ENCODE assay signal across 1 cellular context in the genomic region with DNA sequence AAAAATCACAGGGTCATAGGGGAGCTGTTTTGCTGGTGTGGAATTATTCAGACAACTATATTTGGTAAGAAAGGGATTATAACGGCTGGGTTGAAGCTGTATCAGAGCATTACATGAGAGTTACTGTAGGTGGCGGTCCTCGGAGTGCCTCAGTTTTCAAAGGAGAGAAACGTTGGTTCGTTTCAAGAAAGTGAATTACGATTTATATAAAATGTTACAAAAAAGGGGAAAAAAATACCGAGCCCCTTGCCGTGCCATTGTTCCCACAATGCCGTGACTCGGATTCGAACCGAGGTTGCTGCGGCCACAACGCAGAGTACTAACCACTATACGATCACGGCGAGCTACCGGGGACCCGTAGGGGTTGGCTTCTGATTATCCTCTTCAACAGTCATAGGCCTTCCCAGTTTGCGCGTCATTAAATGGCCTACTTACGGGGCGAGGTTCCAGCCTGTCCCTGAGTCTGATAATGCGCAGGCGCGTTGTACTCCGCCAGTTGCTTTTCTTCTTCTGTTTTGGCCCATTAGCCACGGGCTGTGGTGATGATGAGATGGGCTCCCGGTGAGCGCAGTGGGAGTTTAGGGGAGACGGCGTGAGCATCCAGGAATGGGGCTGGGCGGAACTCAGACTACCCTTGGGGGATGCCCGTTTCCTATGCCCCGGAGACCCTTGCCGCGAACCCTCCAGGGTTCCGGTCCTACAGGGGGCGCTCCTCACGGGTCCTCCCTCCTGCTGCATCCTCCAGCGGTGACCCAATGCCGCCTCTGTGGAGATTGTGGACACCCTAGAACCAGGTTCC.
TF ChIP-seq lines count a peak whose summit lies in the region.

No MANE protein-coding gene starts in this region.

TF ChIP-seq in HepG2, 621 proteins besides CTCF, POLR2A, EP300 and RAD21 (continued from another document and continues in another):
- TF ChIP-seq ZNF274 (CRISPR knock-in tag; IDR thresholded peaks at IDR 0.05) (no peak), KDM3A (CRISPR knock-in tag; IDR thresholded peaks at IDR 0.05; ENCODE audit: low read depth) (peak; percentile 82), ERF (CRISPR knock-in tag; IDR thresholded peaks at IDR 0.05) (peak; percentile 67; the same call in 1 of the 2 replicates), SP1 (IDR thresholded peaks at IDR 0.05) (no peak), SP1 (CRISPR knock-in tag; IDR thresholded peaks at IDR 0.05) (no peak; the same call in none of the 2 replicates), MZF1 (CRISPR knock-in tag; IDR thresholded peaks at IDR 0.05; ENCODE audit: borderline replicate concordance) (no peak), ZNF251 (CRISPR knock-in tag; IDR thresholded peaks at IDR 0.05) (no peak), SUZ12 (IDR thresholded peaks at IDR 0.05; ENCODE audit: low read depth, low read length) (no peak), ZNF432 (CRISPR knock-in tag; IDR thresholded peaks at IDR 0.05; ENCODE audit: borderline replicate concordance) (no peak), TBL1XR1 (IDR thresholded peaks at IDR 0.05; ENCODE audit: borderline replicate concordance, low read length, partially characterized antibody) (peak; percentile 68), ZNF543 (CRISPR knock-in tag; IDR thresholded peaks at IDR 0.05) (0 out of 2 replicates have a peak, but pooled peaks have one; percentile 23), FLYWCH1 (CRISPR knock-in tag; IDR thresholded peaks at IDR 0.05) (no peak), HMG20B (CRISPR knock-in tag; conservative IDR thresholded peaks at IDR 0.05) (no peak), ZNF136 (CRISPR knock-in tag; IDR thresholded peaks at IDR 0.05; ENCODE audit: low read depth) (no peak), YEATS2 (CRISPR knock-in tag; IDR thresholded peaks at IDR 0.05; ENCODE audit: borderline replicate concordance) (peak; percentile 30; the same call in 1 of the 2 replicates), ARID2 (CRISPR knock-in tag; IDR thresholded peaks at IDR 0.05; ENCODE audit: borderline replicate concordance) (no peak), ZNF720 (CRISPR knock-in tag; IDR thresholded peaks at IDR 0.05) (0 out of 2 replicates have a peak, but pooled peaks have one; percentile 35), MLLT10 (CRISPR knock-in tag; IDR thresholded peaks at IDR 0.05) (no peak), ZNF496 (CRISPR knock-in tag; IDR thresholded peaks at IDR 0.05; ENCODE audit: insufficient replicate concordance) (no peak), ZNF761 (CRISPR knock-in tag; conservative IDR thresholded peaks at IDR 0.05) (0 out of 2 replicates have a peak, but pooled peaks have one; percentile 32), KDM4B (CRISPR knock-in tag; IDR thresholded peaks at IDR 0.05) (no peak), ZBTB3 (CRISPR knock-in tag; IDR thresholded peaks at IDR 0.05; ENCODE audit: borderline replicate concordance, low read depth) (no peak), ZFP41 (CRISPR knock-in tag; IDR thresholded peaks at IDR 0.05; ENCODE audit: borderline replicate concordance) (no peak), NFYB (CRISPR knock-in tag; IDR thresholded peaks at IDR 0.05) (0 out of 2 replicates have a peak, but pooled peaks have one; percentile 28), MAZ (IDR thresholded peaks at IDR 0.05; ENCODE audit: borderline replicate concordance, low read depth, low read length) (0 out of 2 replicates have a peak, but pooled peaks have one; percentile 44), MAZ (CRISPR knock-in tag; IDR thresholded peaks at IDR 0.05; ENCODE audit: low read depth) (peak; percentile 50; the same call in 1 of the 2 replicates), ZNF260 (CRISPR knock-in tag; IDR thresholded peaks at IDR 0.05; ENCODE audit: borderline replicate concordance, low read depth) (no peak), TCF7L2 (IDR thresholded peaks at IDR 0.05; ENCODE audit: low read depth, low read length) (no peak), ATRX (CRISPR knock-in tag; IDR thresholded peaks at IDR 0.05; ENCODE audit: borderline replicate concordance) (no peak), BRD4 (CRISPR knock-in tag; IDR thresholded peaks at IDR 0.05) (no peak), ATM (IDR thresholded peaks at IDR 0.05; ENCODE audit: borderline replicate concordance) (no peak), SSRP1 (CRISPR knock-in tag; IDR thresholded peaks at IDR 0.05) (no peak), TGIF2 (CRISPR knock-in tag; IDR thresholded peaks at IDR 0.05) (no peak)
- TF ChIP-seq, protein P1, sequence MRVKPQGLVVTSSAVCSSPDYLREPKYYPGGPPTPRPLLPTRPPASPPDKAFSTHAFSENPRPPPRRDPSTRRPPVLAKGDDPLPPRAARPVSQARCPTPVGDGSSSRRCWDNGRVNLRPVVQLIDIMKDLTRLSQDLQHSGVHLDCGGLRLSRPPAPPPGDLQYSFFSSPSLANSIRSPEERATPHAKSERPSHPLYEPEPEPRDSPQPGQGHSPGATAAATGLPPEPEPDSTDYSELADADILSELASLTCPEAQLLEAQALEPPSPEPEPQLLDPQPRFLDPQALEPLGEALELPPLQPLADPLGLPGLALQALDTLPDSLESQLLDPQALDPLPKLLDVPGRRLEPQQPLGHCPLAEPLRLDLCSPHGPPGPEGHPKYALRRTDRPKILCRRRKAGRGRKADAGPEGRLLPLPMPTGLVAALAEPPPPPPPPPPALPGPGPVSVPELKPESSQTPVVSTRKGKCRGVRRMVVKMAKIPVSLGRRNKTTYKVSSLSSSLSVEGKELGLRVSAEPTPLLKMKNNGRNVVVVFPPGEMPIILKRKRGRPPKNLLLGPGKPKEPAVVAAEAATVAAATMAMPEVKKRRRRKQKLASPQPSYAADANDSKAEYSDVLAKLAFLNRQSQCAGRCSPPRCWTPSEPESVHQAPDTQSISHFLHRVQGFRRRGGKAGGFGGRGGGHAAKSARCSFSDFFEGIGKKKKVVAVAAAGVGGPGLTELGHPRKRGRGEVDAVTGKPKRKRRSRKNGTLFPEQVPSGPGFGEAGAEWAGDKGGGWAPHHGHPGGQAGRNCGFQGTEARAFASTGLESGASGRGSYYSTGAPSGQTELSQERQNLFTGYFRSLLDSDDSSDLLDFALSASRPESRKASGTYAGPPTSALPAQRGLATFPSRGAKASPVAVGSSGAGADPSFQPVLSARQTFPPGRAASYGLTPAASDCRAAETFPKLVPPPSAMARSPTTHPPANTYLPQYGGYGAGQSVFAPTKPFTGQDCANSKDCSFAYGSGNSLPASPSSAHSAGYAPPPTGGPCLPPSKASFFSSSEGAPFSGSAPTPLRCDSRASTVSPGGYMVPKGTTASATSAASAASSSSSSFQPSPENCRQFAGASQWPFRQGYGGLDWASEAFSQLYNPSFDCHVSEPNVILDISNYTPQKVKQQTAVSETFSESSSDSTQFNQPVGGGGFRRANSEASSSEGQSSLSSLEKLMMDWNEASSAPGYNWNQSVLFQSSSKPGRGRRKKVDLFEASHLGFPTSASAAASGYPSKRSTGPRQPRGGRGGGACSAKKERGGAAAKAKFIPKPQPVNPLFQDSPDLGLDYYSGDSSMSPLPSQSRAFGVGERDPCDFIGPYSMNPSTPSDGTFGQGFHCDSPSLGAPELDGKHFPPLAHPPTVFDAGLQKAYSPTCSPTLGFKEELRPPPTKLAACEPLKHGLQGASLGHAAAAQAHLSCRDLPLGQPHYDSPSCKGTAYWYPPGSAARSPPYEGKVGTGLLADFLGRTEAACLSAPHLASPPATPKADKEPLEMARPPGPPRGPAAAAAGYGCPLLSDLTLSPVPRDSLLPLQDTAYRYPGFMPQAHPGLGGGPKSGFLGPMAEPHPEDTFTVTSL (CRISPR knock-in tag; IDR thresholded peaks at IDR 0.05; ENCODE audit: borderline replicate concordance) = no peak
- TF ChIP-seq, protein P2, sequence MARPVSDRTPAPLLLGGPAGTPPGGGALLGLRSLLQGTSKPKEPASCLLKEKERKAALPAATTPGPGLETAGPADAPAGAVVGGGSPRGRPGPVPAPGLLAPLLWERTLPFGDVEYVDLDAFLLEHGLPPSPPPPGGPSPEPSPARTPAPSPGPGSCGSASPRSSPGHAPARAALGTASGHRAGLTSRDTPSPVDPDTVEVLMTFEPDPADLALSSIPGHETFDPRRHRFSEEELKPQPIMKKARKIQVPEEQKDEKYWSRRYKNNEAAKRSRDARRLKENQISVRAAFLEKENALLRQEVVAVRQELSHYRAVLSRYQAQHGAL (CRISPR knock-in tag; IDR thresholded peaks at IDR 0.05; ENCODE audit: not compliant biosample characterization) = peak; percentile 57
- TF ChIP-seq, protein P3, sequence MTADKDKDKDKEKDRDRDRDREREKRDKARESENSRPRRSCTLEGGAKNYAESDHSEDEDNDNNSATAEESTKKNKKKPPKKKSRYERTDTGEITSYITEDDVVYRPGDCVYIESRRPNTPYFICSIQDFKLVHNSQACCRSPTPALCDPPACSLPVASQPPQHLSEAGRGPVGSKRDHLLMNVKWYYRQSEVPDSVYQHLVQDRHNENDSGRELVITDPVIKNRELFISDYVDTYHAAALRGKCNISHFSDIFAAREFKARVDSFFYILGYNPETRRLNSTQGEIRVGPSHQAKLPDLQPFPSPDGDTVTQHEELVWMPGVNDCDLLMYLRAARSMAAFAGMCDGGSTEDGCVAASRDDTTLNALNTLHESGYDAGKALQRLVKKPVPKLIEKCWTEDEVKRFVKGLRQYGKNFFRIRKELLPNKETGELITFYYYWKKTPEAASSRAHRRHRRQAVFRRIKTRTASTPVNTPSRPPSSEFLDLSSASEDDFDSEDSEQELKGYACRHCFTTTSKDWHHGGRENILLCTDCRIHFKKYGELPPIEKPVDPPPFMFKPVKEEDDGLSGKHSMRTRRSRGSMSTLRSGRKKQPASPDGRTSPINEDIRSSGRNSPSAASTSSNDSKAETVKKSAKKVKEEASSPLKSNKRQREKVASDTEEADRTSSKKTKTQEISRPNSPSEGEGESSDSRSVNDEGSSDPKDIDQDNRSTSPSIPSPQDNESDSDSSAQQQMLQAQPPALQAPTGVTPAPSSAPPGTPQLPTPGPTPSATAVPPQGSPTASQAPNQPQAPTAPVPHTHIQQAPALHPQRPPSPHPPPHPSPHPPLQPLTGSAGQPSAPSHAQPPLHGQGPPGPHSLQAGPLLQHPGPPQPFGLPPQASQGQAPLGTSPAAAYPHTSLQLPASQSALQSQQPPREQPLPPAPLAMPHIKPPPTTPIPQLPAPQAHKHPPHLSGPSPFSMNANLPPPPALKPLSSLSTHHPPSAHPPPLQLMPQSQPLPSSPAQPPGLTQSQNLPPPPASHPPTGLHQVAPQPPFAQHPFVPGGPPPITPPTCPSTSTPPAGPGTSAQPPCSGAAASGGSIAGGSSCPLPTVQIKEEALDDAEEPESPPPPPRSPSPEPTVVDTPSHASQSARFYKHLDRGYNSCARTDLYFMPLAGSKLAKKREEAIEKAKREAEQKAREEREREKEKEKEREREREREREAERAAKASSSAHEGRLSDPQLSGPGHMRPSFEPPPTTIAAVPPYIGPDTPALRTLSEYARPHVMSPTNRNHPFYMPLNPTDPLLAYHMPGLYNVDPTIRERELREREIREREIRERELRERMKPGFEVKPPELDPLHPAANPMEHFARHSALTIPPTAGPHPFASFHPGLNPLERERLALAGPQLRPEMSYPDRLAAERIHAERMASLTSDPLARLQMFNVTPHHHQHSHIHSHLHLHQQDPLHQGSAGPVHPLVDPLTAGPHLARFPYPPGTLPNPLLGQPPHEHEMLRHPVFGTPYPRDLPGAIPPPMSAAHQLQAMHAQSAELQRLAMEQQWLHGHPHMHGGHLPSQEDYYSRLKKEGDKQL (CRISPR knock-in tag; IDR thresholded peaks at IDR 0.05; ENCODE audit: low read depth) = no peak
- TF ChIP-seq, protein P4, sequence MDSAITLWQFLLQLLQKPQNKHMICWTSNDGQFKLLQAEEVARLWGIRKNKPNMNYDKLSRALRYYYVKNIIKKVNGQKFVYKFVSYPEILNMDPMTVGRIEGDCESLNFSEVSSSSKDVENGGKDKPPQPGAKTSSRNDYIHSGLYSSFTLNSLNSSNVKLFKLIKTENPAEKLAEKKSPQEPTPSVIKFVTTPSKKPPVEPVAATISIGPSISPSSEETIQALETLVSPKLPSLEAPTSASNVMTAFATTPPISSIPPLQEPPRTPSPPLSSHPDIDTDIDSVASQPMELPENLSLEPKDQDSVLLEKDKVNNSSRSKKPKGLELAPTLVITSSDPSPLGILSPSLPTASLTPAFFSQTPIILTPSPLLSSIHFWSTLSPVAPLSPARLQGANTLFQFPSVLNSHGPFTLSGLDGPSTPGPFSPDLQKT (CRISPR knock-in tag; IDR thresholded peaks at IDR 0.05; ENCODE audit: borderline replicate concordance) = no peak
- TF ChIP-seq, protein P5, sequence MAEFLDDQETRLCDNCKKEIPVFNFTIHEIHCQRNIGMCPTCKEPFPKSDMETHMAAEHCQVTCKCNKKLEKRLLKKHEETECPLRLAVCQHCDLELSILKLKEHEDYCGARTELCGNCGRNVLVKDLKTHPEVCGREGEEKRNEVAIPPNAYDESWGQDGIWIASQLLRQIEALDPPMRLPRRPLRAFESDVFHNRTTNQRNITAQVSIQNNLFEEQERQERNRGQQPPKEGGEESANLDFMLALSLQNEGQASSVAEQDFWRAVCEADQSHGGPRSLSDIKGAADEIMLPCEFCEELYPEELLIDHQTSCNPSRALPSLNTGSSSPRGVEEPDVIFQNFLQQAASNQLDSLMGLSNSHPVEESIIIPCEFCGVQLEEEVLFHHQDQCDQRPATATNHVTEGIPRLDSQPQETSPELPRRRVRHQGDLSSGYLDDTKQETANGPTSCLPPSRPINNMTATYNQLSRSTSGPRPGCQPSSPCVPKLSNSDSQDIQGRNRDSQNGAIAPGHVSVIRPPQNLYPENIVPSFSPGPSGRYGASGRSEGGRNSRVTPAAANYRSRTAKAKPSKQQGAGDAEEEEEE (CRISPR knock-in tag; IDR thresholded peaks at IDR 0.05; ENCODE audit: borderline replicate concordance) = no peak
- TF ChIP-seq, protein P6, sequence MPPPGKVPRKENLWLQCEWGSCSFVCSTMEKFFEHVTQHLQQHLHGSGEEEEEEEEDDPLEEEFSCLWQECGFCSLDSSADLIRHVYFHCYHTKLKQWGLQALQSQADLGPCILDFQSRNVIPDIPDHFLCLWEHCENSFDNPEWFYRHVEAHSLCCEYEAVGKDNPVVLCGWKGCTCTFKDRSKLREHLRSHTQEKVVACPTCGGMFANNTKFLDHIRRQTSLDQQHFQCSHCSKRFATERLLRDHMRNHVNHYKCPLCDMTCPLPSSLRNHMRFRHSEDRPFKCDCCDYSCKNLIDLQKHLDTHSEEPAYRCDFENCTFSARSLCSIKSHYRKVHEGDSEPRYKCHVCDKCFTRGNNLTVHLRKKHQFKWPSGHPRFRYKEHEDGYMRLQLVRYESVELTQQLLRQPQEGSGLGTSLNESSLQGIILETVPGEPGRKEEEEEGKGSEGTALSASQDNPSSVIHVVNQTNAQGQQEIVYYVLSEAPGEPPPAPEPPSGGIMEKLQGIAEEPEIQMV (CRISPR knock-in tag; IDR thresholded peaks at IDR 0.05; ENCODE audit: low read depth) = no peak
- TF ChIP-seq, protein P7, sequence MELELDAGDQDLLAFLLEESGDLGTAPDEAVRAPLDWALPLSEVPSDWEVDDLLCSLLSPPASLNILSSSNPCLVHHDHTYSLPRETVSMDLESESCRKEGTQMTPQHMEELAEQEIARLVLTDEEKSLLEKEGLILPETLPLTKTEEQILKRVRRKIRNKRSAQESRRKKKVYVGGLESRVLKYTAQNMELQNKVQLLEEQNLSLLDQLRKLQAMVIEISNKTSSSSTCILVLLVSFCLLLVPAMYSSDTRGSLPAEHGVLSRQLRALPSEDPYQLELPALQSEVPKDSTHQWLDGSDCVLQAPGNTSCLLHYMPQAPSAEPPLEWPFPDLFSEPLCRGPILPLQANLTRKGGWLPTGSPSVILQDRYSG (CRISPR knock-in tag; IDR thresholded peaks at IDR 0.05) = no peak
- TF ChIP-seq, protein P8, sequence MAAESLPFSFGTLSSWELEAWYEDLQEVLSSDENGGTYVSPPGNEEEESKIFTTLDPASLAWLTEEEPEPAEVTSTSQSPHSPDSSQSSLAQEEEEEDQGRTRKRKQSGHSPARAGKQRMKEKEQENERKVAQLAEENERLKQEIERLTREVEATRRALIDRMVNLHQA (CRISPR knock-in tag; IDR thresholded peaks at IDR 0.05) = no peak
